ENCODE assay signal across 16 cellular contexts in genomic region chr2:119468154-119468955, GRCh38. TPM values are rescaled to one million over a fixed set of nuclear protein-coding genes. Genes with fewer than 3 reads are reported as not detected.
A peak's percentile ranks its signal among the peaks of the same experiment; 100 is the strongest.
DNase-seq lines count a peak whose midpoint lies in the region; ATAC-seq and TF ChIP-seq lines count a peak whose summit lies in the region.
"Had no signal": no experiment of that assay in that cellular context is flagged by ENCODE, and none has a peak within 500 bp of the region (broad histone marks: within the 10 kb centered on the region; RNA-seq: fewer than 3 reads in every experiment).

No MANE protein-coding gene starts in this region.

- H3K27me3 ChIP-seq in brain microvascular endothelial cell (replicated peaks) = no peaks in the 10 kb centered on the region

- TF ChIP-seq CTCF in brain microvascular endothelial cell (IDR thresholded peaks at IDR 0.05; ENCODE audit: low read depth, low read length, missing control alignments) = no peak

- no peaks in the 10 kb centered on the region for H3K4me1 Mint-ChIP-seq in activated T-helper 17 cell treated with anti-CD3 and anti-CD28 coated beads, Interleukin-2, amount 50 U/mL, for 72 hours

- H3K9me3 Mint-ChIP-seq in activated T-helper 17 cell treated with anti-CD3 and anti-CD28 coated beads, Interleukin-2, amount 50 U/mL, for 72 hours = no peaks in the 10 kb centered on the region
- H3K9me3 Mint-ChIP-seq: activated T-helper 1 cell treated with anti-CD3 and anti-CD28 coated beads, Interleukin-12 subunit alpha, Interleukin-12 subunit beta, Interleukin-2, Interleukin-4 antibody, amounts not matched to agents 30 ng/mL and 10 ng/mL and 1 ng/mL, durations not matched to agents 14 hours and 24 hours and 36 hours had no signal

- in situ Hi-C loops in brain microvascular endothelial cell (cut with HindIII; ENCODE audit: low pct_ligation_motif_present, low sequenced_read_pairs) (no loop called here), ACHN (cut with HindIII; ENCODE audit: low pct_ligation_motif_present, low pct_unique_long_range_greater_than_20kb, low sequenced_read_pairs) (no loop called here)

- no peaks in the 10 kb centered on the region for H3K36me3 Mint-ChIP-seq in activated T-helper 17 cell treated with anti-CD3 and anti-CD28 coated beads, Interleukin-2, amount 50 U/mL, for 72 hours (ENCODE audit: low read depth)

- ATAC-seq in GM18868 (IDR thresholded peaks at IDR 0.05; ENCODE audit: unreplicated experiment) (peak; percentile 48), HG02870 (IDR thresholded peaks at IDR 0.05; ENCODE audit: unreplicated experiment) (peak; percentile 34)
- no peak for ATAC-seq in activated T-helper 17 cell treated with anti-CD3 and anti-CD28 coated beads, Interleukin-2, amount 50 U/mL, for 72 hours (replicated peaks)

- no peak overlapping the region for H3K4me3 ChIP-seq in brain microvascular endothelial cell (ENCODE audit: low read depth, low read length)

- peak; percentile 30 for DNase-seq in brain microvascular endothelial cell
- DNase-seq in renal cortical epithelial cell (ENCODE audit: low read depth) = peak; percentile 56
- DNase-seq in ACHN = no peak
- no peak for DNase-seq in substantia nigra (lab: John Stamatoyannopoulos, UW)
- DNase-seq: activated CD4-positive, alpha-beta T cell treated with anti-CD3 and anti-CD28 coated beads, Interleukin-2, amount 50 U/mL, for 48 hours; effector CD4-positive, alpha-beta T cell; EL; foreskin melanocyte; mesendoderm; NCI-H1092 had no signal

- no peak overlapping the region for H3K4me3 Mint-ChIP-seq in activated T-helper 17 cell treated with anti-CD3 and anti-CD28 coated beads, Interleukin-2, amount 50 U/mL, for 72 hours
- H3K4me3 Mint-ChIP-seq: activated T-helper 1 cell treated with anti-CD3 and anti-CD28 coated beads, Interleukin-12 subunit alpha, Interleukin-12 subunit beta, Interleukin-2, Interleukin-4 antibody, amounts not matched to agents 30 ng/mL and 10 ng/mL and 1 ng/mL, durations not matched to agents 14 hours and 24 hours and 36 hours had no signal

- H3K27ac Mint-ChIP-seq in activated T-helper 17 cell treated with anti-CD3 and anti-CD28 coated beads, Interleukin-2, amount 50 U/mL, for 72 hours = no peak overlapping the region
- H3K27ac Mint-ChIP-seq: activated T-helper 1 cell treated with anti-CD3 and anti-CD28 coated beads, Interleukin-12 subunit alpha, Interleukin-12 subunit beta, Interleukin-2, Interleukin-4 antibody, amounts not matched to agents 30 ng/mL and 10 ng/mL and 1 ng/mL, durations not matched to agents 14 hours and 24 hours and 36 hours had no signal

- H3K27ac ChIP-seq in brain microvascular endothelial cell (no peak overlapping the region), substantia nigra (ENCODE audit: low read depth, low read length, poor library complexity, severe bottlenecking) (no peak overlapping the region)
- H3K27ac ChIP-seq: C4-2B had no signal

- no peaks in the 10 kb centered on the region for H3K36me3 ChIP-seq in brain microvascular endothelial cell (replicated peaks)

- H3K27me3 Mint-ChIP-seq in activated T-helper 17 cell treated with anti-CD3 and anti-CD28 coated beads, Interleukin-2, amount 50 U/mL, for 72 hours = peaks cover 9% of the 10 kb centered on the region

RNA-seq across cellular contexts. Expression of gene TMEM37, which starts 36.7 kb away (rescaled TPM):
- total RNA-seq in renal cortical epithelial cell = 0.69 and 11.4 TPM in 2 replicates
- not detected for total RNA-seq in activated T-helper 17 cell treated with anti-CD3 and anti-CD28 coated beads, Interleukin-2, amount 50 U/mL, for 72 hours
- total RNA-seq: activated T-helper 1 cell treated with anti-CD3 and anti-CD28 coated beads, Interleukin-12 subunit alpha, Interleukin-12 subunit beta, Interleukin-2, Interleukin-4 antibody, amounts not matched to agents 30 ng/mL and 10 ng/mL and 1 ng/mL, durations not matched to agents 14 hours and 24 hours and 36 hours had no signal

RNA-seq across cellular contexts. Expression of gene SCTR, which starts 55.9 kb away (rescaled TPM):
- 6.2 TPM in 1 of 2 replicates, not detected in the other for total RNA-seq in renal cortical epithelial cell
- total RNA-seq in activated T-helper 17 cell treated with anti-CD3 and anti-CD28 coated beads, Interleukin-2, amount 50 U/mL, for 72 hours = not detected
- total RNA-seq: activated T-helper 1 cell treated with anti-CD3 and anti-CD28 coated beads, Interleukin-12 subunit alpha, Interleukin-12 subunit beta, Interleukin-2, Interleukin-4 antibody, amounts not matched to agents 30 ng/mL and 10 ng/mL and 1 ng/mL, durations not matched to agents 14 hours and 24 hours and 36 hours; omental fat pad had no signal

Comparison
In these comparisons a context has a peak if more than half of its experiments do, and no peak if none do; other contexts are left out.
1. DNase-seq: peak in brain microvascular endothelial cell (single experiment) and renal cortical epithelial cell (single experiment); none in ACHN (single experiment) and substantia nigra (0 of 49).